ENCODE assay signal across 15 cellular contexts in the genomic region with DNA sequence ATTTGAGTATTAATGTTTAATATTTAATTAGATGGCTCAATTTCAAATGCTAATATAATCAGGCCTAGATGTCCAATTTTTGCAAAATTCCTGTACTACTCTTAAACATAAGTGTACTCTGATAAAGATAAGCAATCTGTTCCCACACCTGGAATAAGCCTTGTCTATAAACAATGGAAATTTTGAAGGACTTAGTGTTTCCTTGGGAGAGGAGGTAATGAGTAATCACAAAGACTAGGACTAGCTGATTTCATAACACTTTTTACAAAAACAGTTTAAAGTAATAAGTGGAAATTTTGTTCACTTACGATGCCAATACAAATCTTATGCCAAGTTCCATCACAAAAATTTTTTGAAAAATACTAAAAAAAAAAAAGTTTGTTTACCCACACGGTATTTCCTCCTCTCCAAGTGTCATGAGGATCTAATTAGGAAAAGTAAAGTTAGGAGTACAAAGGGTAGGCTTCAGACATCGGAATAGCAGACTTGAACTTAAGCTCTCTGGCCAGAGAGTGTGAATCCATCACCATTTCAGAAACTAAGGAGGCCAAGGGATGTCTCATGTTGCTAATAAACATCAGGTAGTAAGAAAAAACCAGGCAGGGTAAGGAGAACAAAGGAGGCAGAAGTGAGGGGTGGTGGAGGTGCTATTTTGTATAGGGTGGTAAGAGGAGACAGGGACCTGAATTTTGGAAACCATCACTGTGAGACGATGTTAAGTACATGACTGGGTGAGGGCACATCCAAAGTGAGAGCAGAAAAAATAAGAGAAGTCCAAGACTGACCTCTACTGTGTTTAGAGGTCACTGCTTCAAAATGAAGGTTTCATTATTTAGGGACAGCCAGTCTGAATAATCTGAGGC.
DNase-seq lines count a peak whose midpoint lies in the region; ATAC-seq, FAIRE-seq and TF ChIP-seq lines count a peak whose summit lies in the region.
"Had no signal": no experiment of that assay in that cellular context is flagged by ENCODE, and none has a peak within 500 bp of the region (broad histone marks: within the 10 kb centered on the region; RNA-seq: fewer than 3 reads in every experiment).

No MANE protein-coding gene starts in this region.

- no peak overlapping the region for H2AK5ac ChIP-seq in mesendoderm (ENCODE audit: low read length)

- H2BK120ac ChIP-seq in mesendoderm (ENCODE audit: low read depth, low read length): no peak overlapping the region

- H3K27ac ChIP-seq in liver (ENCODE audit: low read depth in 1 of 2, low read length in 2 of 2): no peak overlapping the region
- H3K27ac ChIP-seq in HepG2 (ENCODE audit: extremely low read length, insufficient read depth, low read length): no peak overlapping the region
- H3K27ac ChIP-seq in dorsolateral prefrontal cortex: peak overlapping the region in 58 of 59 donors; percentile 29 to 90 (median 79)
- H3K27ac ChIP-seq in mesendoderm (ENCODE audit: low read depth, low read length): no peak overlapping the region
- no peak overlapping the region for H3K27ac ChIP-seq in aorta (ENCODE audit: low read depth in 1 of 2, low read length in 2 of 2)
- H3K27ac ChIP-seq: lower lobe of right lung had no signal

- H3K4me3 ChIP-seq in liver (ENCODE audit: low read depth in 1 of 3, low read length in 3 of 3) (no peak overlapping the region), HepG2 (replicated peaks in 1 of 3; ENCODE audit: insufficient read depth in 1 of 3, low read depth in 2 of 3, low read length in 3 of 3) (no peak overlapping the region), dorsolateral prefrontal cortex (no peak overlapping the region), mesendoderm (ENCODE audit: low read length) (no peak overlapping the region), aorta (ENCODE audit: low read length in 2 of 2) (no peak overlapping the region)
- H3K4me3 ChIP-seq: lower lobe of right lung, MG63, skin epidermis had no signal

- 82% methylated on average over 4 of the region's 4 CpGs for WGBS in liver
- 95% methylated on average over 4 of the region's 4 CpGs for WGBS in HepG2 (ENCODE audit: low lambda C conversion rate)
- WGBS in mesendoderm (ENCODE audit: extremely low coverage, insufficient coverage, low lambda C conversion rate): no CpG with 5 or more reads among the region's 4 CpGs
- 61 to 63% methylated on average over 4 of the region's 4 CpGs for WGBS in aorta, 2 donors

- no peak overlapping the region for H3K18ac ChIP-seq in mesendoderm (ENCODE audit: low read length)

- no peaks in the 10 kb centered on the region for H3K79me1 ChIP-seq in mesendoderm (ENCODE audit: low read length)

- H3K4me1 ChIP-seq in liver (ENCODE audit: control insufficient read depth in 4 of 4, insufficient read depth in 4 of 4, low read length in 3 of 4) (no peaks in the 10 kb centered on the region), HepG2 (ENCODE audit: insufficient read depth, low read length) (no peaks in the 10 kb centered on the region), mesendoderm (ENCODE audit: control insufficient read depth, low read depth, low read length) (no peaks in the 10 kb centered on the region), aorta (ENCODE audit: control insufficient read depth in 1 of 2, insufficient read depth in 2 of 2, low read length in 2 of 2) (no peaks in the 10 kb centered on the region)

- H3K9ac ChIP-seq in liver (ENCODE audit: low read depth in 1 of 2, low read length in 2 of 2): no peak overlapping the region
- no peak overlapping the region for H3K9ac ChIP-seq in HepG2 (ENCODE audit: insufficient read depth, low read depth, low read length)
- H3K9ac ChIP-seq in mesendoderm (ENCODE audit: low read length): no peak overlapping the region

- H3K4me3 Mint-ChIP-seq in activated CD4-positive, alpha-beta memory T cell treated with anti-CD3 and anti-CD28 coated beads, Interleukin-2, amount 10 ng/mL, durations not matched to agents 7 days and 5 days: no peak overlapping the region

- H2BK5ac ChIP-seq in mesendoderm (ENCODE audit: low read length): no peak overlapping the region

- H3K27ac Mint-ChIP-seq in activated CD4-positive, alpha-beta memory T cell treated with anti-CD3 and anti-CD28 coated beads, Interleukin-2, amount 10 ng/mL, durations not matched to agents 7 days and 5 days: no peak overlapping the region

- H4K8ac ChIP-seq in mesendoderm (ENCODE audit: low read depth, low read length): no peak overlapping the region

- no peaks in the 10 kb centered on the region for H3K36me3 Mint-ChIP-seq in activated CD4-positive, alpha-beta memory T cell treated with anti-CD3 and anti-CD28 coated beads, Interleukin-2, amount 10 ng/mL, durations not matched to agents 7 days and 5 days (ENCODE audit: low read depth)

- intact Hi-C loops in HepG2 (cut with micrococcal nuclease; ENCODE audit: unreplicated experiment) (loop anchor here (5.0 kb wide), 1 partner anchor 192 kb away; no protein-coding TSS in a partner anchor), dorsolateral prefrontal cortex (cut with DNase I) (loop anchor here (1.0 to 10.0 kb wide), 4 partner anchors 181 to 193 kb away; no protein-coding TSS in a partner anchor), aorta (cut with DNase I) (loop anchor here in 1 of 2 donors (5.0 kb wide), 1 partner anchor 183 kb away; no protein-coding TSS in a partner anchor)

- no peak overlapping the region for H2BK15ac ChIP-seq in mesendoderm (replicated peaks; ENCODE audit: low read depth)

- peaks cover 23% of the 10 kb centered on the region for H3K4me1 Mint-ChIP-seq in activated CD4-positive, alpha-beta memory T cell treated with anti-CD3 and anti-CD28 coated beads, Interleukin-2, amount 10 ng/mL, durations not matched to agents 7 days and 5 days

- no peak overlapping the region for H3K4ac ChIP-seq in mesendoderm (ENCODE audit: low read depth, low read length)

- H3K79me2 ChIP-seq in HepG2 (ENCODE audit: insufficient read depth, low read length): no peaks in the 10 kb centered on the region
- H3K79me2 ChIP-seq in mesendoderm (ENCODE audit: control insufficient read depth, insufficient read depth, low read length): no peaks in the 10 kb centered on the region

- BruUV-seq in HepG2 (replicated peaks; lab: Mats Ljungman, UMichigan): no TSS peak

- in situ Hi-C loops in HepG2 (cut with HindIII; ENCODE audit: extremely low pct_ligation_motif_present, low pct_unique_long_range_greater_than_20kb): no loop called here

- TF ChIP-seq POLR2A in HepG2 (IDR thresholded peaks at IDR 0.05; ENCODE audit: insufficient read depth in 1 of 2, low read depth in 2 of 2, low read length in 2 of 2): no peak

- no peak overlapping the region for H3K56ac ChIP-seq in mesendoderm (ENCODE audit: low read length)

- H3K27me3 ChIP-seq in liver (ENCODE audit: control insufficient read depth in 4 of 4, insufficient read depth in 4 of 4, low read length in 3 of 4) (no peaks in the 10 kb centered on the region), HepG2 (ENCODE audit: control insufficient read depth in 1 of 2, insufficient read depth in 2 of 2, low read length in 2 of 2) (no peaks in the 10 kb centered on the region), dorsolateral prefrontal cortex (no peaks in the 10 kb centered on the region), mesendoderm (ENCODE audit: insufficient read depth, low read length, poor library complexity) (no peaks in the 10 kb centered on the region), aorta (ENCODE audit: control insufficient read depth in 1 of 2, insufficient read depth in 2 of 2, low read length in 1 of 2) (no peaks in the 10 kb centered on the region)
- H3K27me3 ChIP-seq: MG63 had no signal

- FAIRE-seq in HepG2 (lab: Jason Lieb, UNC): no peak

- CTCF ChIA-PET in HepG2 (lab: Yijun Ruan, JAX; ENCODE audit: low intra/inter-chr PET ratio, low total read pairs): no interaction called here
- CTCF ChIA-PET in activated CD4-positive, alpha-beta memory T cell treated with anti-CD3 and anti-CD28 coated beads, Interleukin-2, amount 10 ng/mL, durations not matched to agents 7 days and 5 days (lab: Charles Lee): interaction anchor here (2.0 kb wide), 1 partner anchor 186 kb away, joined by 11 read pairs; no protein-coding TSS in a partner anchor

- H3K9me3 Mint-ChIP-seq in activated CD4-positive, alpha-beta memory T cell treated with anti-CD3 and anti-CD28 coated beads, Interleukin-2, amount 10 ng/mL, durations not matched to agents 7 days and 5 days: no peaks in the 10 kb centered on the region

- H3K4me2 ChIP-seq in HepG2 (ENCODE audit: low read depth, low read length) (no peak overlapping the region), mesendoderm (ENCODE audit: low read length) (no peak overlapping the region)

- peaks cover 0 to 7% (median 2%) of the 10 kb centered on the region in 4 donors for H3K36me3 ChIP-seq in liver (ENCODE audit: control insufficient read depth in 4 of 4, insufficient read depth in 3 of 4, low read depth in 1 of 4, low read length in 3 of 4)
- peaks cover 17 to 86% of the 10 kb centered on the region in 2 experiments for H3K36me3 ChIP-seq in HepG2 (replicated peaks in 1 of 2; ENCODE audit: control insufficient read depth in 1 of 2, insufficient read depth in 2 of 2, low read length in 2 of 2)
- no peaks in the 10 kb centered on the region for H3K36me3 ChIP-seq in mesendoderm (ENCODE audit: control insufficient read depth, insufficient read depth, low read length)
- H3K36me3 ChIP-seq in aorta (ENCODE audit: control insufficient read depth in 1 of 2, insufficient read depth in 2 of 2, low read length in 1 of 2): no peaks in the 10 kb centered on the region
- H3K36me3 ChIP-seq: lower lobe of right lung, MG63 had no signal

- H4K5ac ChIP-seq in mesendoderm (ENCODE audit: low read length): no peak overlapping the region

- no peak overlapping the region for H3K23ac ChIP-seq in mesendoderm (ENCODE audit: low read length)

- DNase-seq in HepG2 (ENCODE audit: low spot score) (no peak), dorsolateral prefrontal cortex (no peak), mesendoderm (peak; percentile 52), aorta (no peak), NCI-H526 treated with DMSO at 0.1 percent for 48 hours (lab: John Stamatoyannopoulos, UW) (no peak)
- no peak for DNase-seq in activated CD4-positive, alpha-beta memory T cell treated with anti-CD3 and anti-CD28 coated beads, Interleukin-2, amount 10 ng/mL, durations not matched to agents 7 days and 5 days
- DNase-seq: AML-193, GF-D8, lower lobe of right lung, MG63, NCI-H526 had no signal

- H3K9me3 ChIP-seq in liver (ENCODE audit: control insufficient read depth in 4 of 4, low read length in 3 of 4) (no peaks in the 10 kb centered on the region), HepG2 (ENCODE audit: low read length) (no peaks in the 10 kb centered on the region), aorta (ENCODE audit: control insufficient read depth, low read length) (no peaks in the 10 kb centered on the region)
- H3K9me3 ChIP-seq: lower lobe of right lung, MG63 had no signal

- no peak for TF ChIP-seq CTCF in liver (IDR thresholded peaks at IDR 0.05; ENCODE audit: low read depth, low read length, missing input control)
- no peak for TF ChIP-seq CTCF in HepG2 (CRISPR knock-in tag; IDR thresholded peaks at IDR 0.05)
- peak in 52 of 56 donors; percentile 10 to 76 (median 50) for TF ChIP-seq CTCF in dorsolateral prefrontal cortex (IDR thresholded peaks at IDR 0.05 in 54 of 56, conservative IDR thresholded peaks at IDR 0.05 in 2 of 56; ENCODE audit: low read depth in 1 of 56, partially characterized antibody in 56 of 56)

- TF ChIP-seq RAD21 in liver (IDR thresholded peaks at IDR 0.05): peak; percentile 6 to 24
- TF ChIP-seq RAD21 in HepG2 (CRISPR knock-in tag; IDR thresholded peaks at IDR 0.05): no peak

- peaks cover 47% of the 10 kb centered on the region for H3K27me3 Mint-ChIP-seq in activated CD4-positive, alpha-beta memory T cell treated with anti-CD3 and anti-CD28 coated beads, Interleukin-2, amount 10 ng/mL, durations not matched to agents 7 days and 5 days

- no peak overlapping the region for H2AFZ ChIP-seq in HepG2 (ENCODE audit: low read length)

- POLR2A ChIA-PET in HepG2 (lab: Yijun Ruan, JAX): no interaction called here
- POLR2A ChIA-PET in activated CD4-positive, alpha-beta memory T cell treated with anti-CD3 and anti-CD28 coated beads, Interleukin-2, amount 10 ng/mL, durations not matched to agents 7 days and 5 days (lab: Charles Lee): no interaction called here

- TF ChIP-seq EP300 in HepG2 (IDR thresholded peaks at IDR 0.05; ENCODE audit: low read depth in 2 of 2, low read length in 2 of 2): no peak
- TF ChIP-seq EP300 in HepG2 (CRISPR knock-in tag; IDR thresholded peaks at IDR 0.05; ENCODE audit: borderline replicate concordance): no peak

- H4K20me1 ChIP-seq in HepG2 (ENCODE audit: insufficient read depth, low read length): no peaks in the 10 kb centered on the region; the same call in 1 of the 2 replicates

- ATAC-seq in HepG2: no peak
- peak; percentile 60 for ATAC-seq in aorta (ENCODE audit: low FRiP score)
- no peak for ATAC-seq in HG03045 (IDR thresholded peaks at IDR 0.05; ENCODE audit: unreplicated experiment)
- ATAC-seq: HCT116 had no signal

Comparison
In these comparisons a context has a peak if more than half of its experiments do, and no peak if none do; other contexts are left out.
1. H3K27ac ChIP-seq: peak in dorsolateral prefrontal cortex (58 of 59); none in liver (0 of 2), HepG2 (single experiment), mesendoderm (single experiment) and aorta (0 of 2).
2. CTCF ChIP-seq: peak in dorsolateral prefrontal cortex (52 of 56); none in liver (single experiment) and HepG2 (single experiment).